20 cellular contexts compared by ENCODE assay signal in the genomic region with DNA sequence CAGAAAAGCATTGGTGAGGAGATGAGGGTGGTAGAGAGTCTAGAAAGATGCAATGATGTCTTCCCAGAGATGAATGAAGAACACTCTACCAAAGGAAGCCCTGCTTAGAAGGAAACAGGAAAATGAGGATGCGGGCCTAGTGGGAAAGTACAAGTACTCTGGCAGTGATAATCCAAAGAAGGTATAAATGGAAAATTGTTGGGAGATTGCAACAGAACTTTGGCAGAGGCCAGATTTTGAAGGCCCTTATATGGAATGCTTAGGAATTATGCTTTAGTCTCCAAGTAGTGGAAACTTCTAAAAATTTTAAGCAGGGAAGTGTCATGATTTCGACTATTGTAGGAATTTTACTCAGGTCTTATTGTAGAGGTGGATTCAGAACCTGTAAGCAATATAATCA. TPM values are rescaled to one million over a fixed set of nuclear protein-coding genes. Genes with fewer than 3 reads are reported as not detected.
DNase-seq lines count a peak whose midpoint lies in the region; ATAC-seq and TF ChIP-seq lines count a peak whose summit lies in the region.
"Had no signal": no experiment of that assay in that cellular context is flagged by ENCODE, and none has a peak within 500 bp of the region (broad histone marks: within the 10 kb centered on the region; RNA-seq: fewer than 3 reads in every experiment).

No MANE protein-coding gene starts in this region.

- ATAC-seq in IMR-90 (ENCODE audit: low read depth): peak; percentile 25; the same call in 1 of the 2 replicates
- ATAC-seq: K562 had no signal

- H2BK20ac ChIP-seq in IMR-90 (ENCODE audit: low read depth, low read length): peak overlapping the region; percentile 49; the same call in 1 of the 2 replicates

- H3K36me3 ChIP-seq in ACC112 (ENCODE audit: insufficient read depth, low read length) (peaks cover 42% of the 10 kb centered on the region), IMR-90 (ENCODE audit: control insufficient read depth, insufficient read depth, low read length) (peaks cover 21% of the 10 kb centered on the region), fibroblast of lung (ENCODE audit: control insufficient read depth, insufficient read depth, low read length) (peaks cover 7% of the 10 kb centered on the region), trophoblast cell (ENCODE audit: control insufficient read depth in 1 of 2, insufficient read depth in 2 of 2, low read length in 2 of 2) (no peaks in the 10 kb centered on the region), hepatocyte (replicated peaks; ENCODE audit: insufficient read depth, low read depth) (no peaks in the 10 kb centered on the region), vagina (no peaks in the 10 kb centered on the region)
- H3K36me3 ChIP-seq: Peyer's patch had no signal

- H3K56ac ChIP-seq in IMR-90 (ENCODE audit: extremely low read depth, insufficient read depth, low read length): peak overlapping the region; percentile 32; the same call in 1 of the 2 replicates

- H3K9me2 ChIP-seq in hepatocyte (replicated peaks; ENCODE audit: insufficient read depth): no peaks in the 10 kb centered on the region

- peaks cover 10% of the 10 kb centered on the region for H3K9me1 ChIP-seq in IMR-90 (ENCODE audit: insufficient read depth, low read length)

- H3K79me2 ChIP-seq in ACC112 (ENCODE audit: control insufficient read depth, insufficient read depth, low read length, unreplicated experiment): peaks cover 87% of the 10 kb centered on the region
- peaks cover 95% of the 10 kb centered on the region for H3K79me2 ChIP-seq in fibroblast of lung (ENCODE audit: control insufficient read depth, insufficient read depth, low read length)
- H3K79me2 ChIP-seq in trophoblast cell (ENCODE audit: control insufficient read depth, insufficient read depth, low read length, poor library complexity): no peaks in the 10 kb centered on the region
- peaks cover 27% of the 10 kb centered on the region for H3K79me2 ChIP-seq in hepatocyte

- H3K4me2 ChIP-seq in IMR-90 (ENCODE audit: low read depth, low read length): peak overlapping the region; percentile 12; the same call in 1 of the 2 replicates
- H3K4me2 ChIP-seq in fibroblast of lung (ENCODE audit: extremely low read depth, insufficient read depth, low read length): no peak overlapping the region
- H3K4me2 ChIP-seq in trophoblast cell (ENCODE audit: low read length): no peak overlapping the region
- H3K4me2 ChIP-seq in hepatocyte: no peak overlapping the region

- H2BK5ac ChIP-seq in IMR-90 (ENCODE audit: low read depth, low read length, poor library complexity, severe bottlenecking): peak overlapping the region; percentile 74
- no peak overlapping the region for H2BK5ac ChIP-seq in trophoblast cell (ENCODE audit: low read depth, low read length, poor library complexity)

- DNase-seq in IMR-90 (no peak), fibroblast of lung (ENCODE audit: low read depth in 2 of 2) (peak; percentile 32 to 53), trophoblast cell (no peak), hepatocyte (ENCODE audit: low spot score) (no peak), vagina (ENCODE audit: extremely low spot score in 2 of 2) (no peak), iPS-NIHi11 (ENCODE audit: low spot score) (no peak)
- DNase-seq in activated CD4-positive, alpha-beta T cell treated with anti-CD3 and anti-CD28 coated beads for 4 hours: no peak
- DNase-seq: CD4-positive, CD25-positive, alpha-beta regulatory T cell; DMS79; MM.1S; NCI-H1048; NCI-H1417 treated with DMSO at 0.1 percent for 48 hours; NCI-H187 treated with DMSO at 0.1 percent for 48 hours; NCI-H2227 treated with DMSO at 0.1 percent for 48 hours; NCI-H510A treated with DMSO at 0.1 percent for 48 hours; NCI-H774; Peyer's patch had no signal

- peak overlapping the region; percentile 33; the same call in 1 of the 2 replicates for H4K5ac ChIP-seq in IMR-90 (ENCODE audit: low read depth, low read length)

- H2BK12ac ChIP-seq in trophoblast cell (ENCODE audit: low read length): no peak overlapping the region

- H3K4ac ChIP-seq in IMR-90 (ENCODE audit: low read depth, low read length): peak overlapping the region; percentile 64
- H3K4ac ChIP-seq in trophoblast cell (ENCODE audit: low read depth, low read length): no peak overlapping the region

- BruUV-seq in IMR-90 (replicated peaks; lab: Mats Ljungman, UMichigan): no TSS peak

- H3K18ac ChIP-seq in IMR-90 (ENCODE audit: low read depth, low read length): peak overlapping the region; percentile 11; the same call in 1 of the 2 replicates
- no peak overlapping the region for H3K18ac ChIP-seq in trophoblast cell (ENCODE audit: low read length)

- H4K91ac ChIP-seq in IMR-90 (ENCODE audit: insufficient read depth, low read depth, low read length) (peak overlapping the region; percentile 31; the same call in 1 of the 2 replicates), trophoblast cell (ENCODE audit: low read depth, low read length) (no peak overlapping the region)

- in situ Hi-C loops in IMR-90 (cut with MboI; ENCODE audit: low sequenced_read_pairs): no loop called here

- H4K20me1 ChIP-seq in IMR-90 (ENCODE audit: insufficient read depth, low read length): peaks cover 11% of the 10 kb centered on the region; the same call in 1 of the 2 replicates
- H4K20me1 ChIP-seq in fibroblast of lung (ENCODE audit: control insufficient read depth, extremely low read depth, insufficient read depth, low read length): no peaks in the 10 kb centered on the region
- no peaks in the 10 kb centered on the region for H4K20me1 ChIP-seq in hepatocyte (ENCODE audit: insufficient read depth, poor library complexity, severe bottlenecking)

- H2BK120ac ChIP-seq in IMR-90 (ENCODE audit: low read depth, low read length) (no peak overlapping the region), trophoblast cell (ENCODE audit: insufficient read depth, low read length, poor library complexity) (no peak overlapping the region)

- H3K9ac ChIP-seq in IMR-90 (ENCODE audit: low read depth, low read length): no peak overlapping the region
- no peak overlapping the region for H3K9ac ChIP-seq in fibroblast of lung (ENCODE audit: insufficient read depth, low read length)
- no peak overlapping the region for H3K9ac ChIP-seq in trophoblast cell (ENCODE audit: low read length)

- peaks cover 12 to 38% of the 10 kb centered on the region in 2 experiments; a peak in 3 of 4 replicates for H3K79me1 ChIP-seq in IMR-90 (ENCODE audit: low read depth in 1 of 2, low read length in 2 of 2)
- no peaks in the 10 kb centered on the region for H3K79me1 ChIP-seq in trophoblast cell (ENCODE audit: low read length)

- POLR2A ChIA-PET in IMR-90 (lab: Charles Lee; ENCODE audit: unreplicated experiment): no interaction called here

- H3K27ac ChIP-seq in ACC112 (ENCODE audit: low read depth, low read length) (no peak overlapping the region), IMR-90 (ENCODE audit: insufficient read depth, low read length) (peak overlapping the region; percentile 44; the same call in 1 of the 2 replicates), fibroblast of lung (ENCODE audit: insufficient read depth, low read length) (no peak overlapping the region), trophoblast cell (ENCODE audit: low read depth, low read length) (no peak overlapping the region), hepatocyte (no peak overlapping the region), vagina (no peak overlapping the region)
- H3K27ac ChIP-seq: Peyer's patch, SJSA1 had no signal

- H4K8ac ChIP-seq in IMR-90 (ENCODE audit: low read depth in 2 of 2, low read length in 2 of 2) (peak overlapping the region; percentile 42 to 68; a peak in 2 of 4 replicates), trophoblast cell (ENCODE audit: low read depth, low read length) (no peak overlapping the region)

- H3K4me1 ChIP-seq in ACC112 (ENCODE audit: control insufficient read depth, insufficient read depth, low read length, unreplicated experiment): peaks cover 49% of the 10 kb centered on the region
- peaks cover 16% of the 10 kb centered on the region for H3K4me1 ChIP-seq in IMR-90 (ENCODE audit: control insufficient read depth, insufficient read depth, low read length)
- peaks cover 14% of the 10 kb centered on the region for H3K4me1 ChIP-seq in fibroblast of lung (ENCODE audit: control insufficient read depth, extremely low read depth, insufficient read depth, low read length)
- H3K4me1 ChIP-seq in trophoblast cell (ENCODE audit: control insufficient read depth in 1 of 2, insufficient read depth in 2 of 2, low read length in 2 of 2): no peaks in the 10 kb centered on the region
- H3K4me1 ChIP-seq in hepatocyte (ENCODE audit: insufficient read depth): no peaks in the 10 kb centered on the region
- H3K4me1 ChIP-seq in vagina: no peaks in the 10 kb centered on the region
- H3K4me1 ChIP-seq: Peyer's patch had no signal

- no peak for TF ChIP-seq RAD21 in IMR-90 (IDR thresholded peaks at IDR 0.05; ENCODE audit: low read length)

- intact Hi-C loops in IMR-90 (cut with micrococcal nuclease) (no loop called here), vagina (cut with DNase I) (no loop called here)

- H2AFZ ChIP-seq in ACC112 (ENCODE audit: low read length, unreplicated experiment) (no peak overlapping the region), IMR-90 (replicated peaks; ENCODE audit: low read length, poor library complexity) (no peak overlapping the region), fibroblast of lung (ENCODE audit: low read length) (no peak overlapping the region), trophoblast cell (ENCODE audit: insufficient read depth, low read length, poor library complexity) (no peak overlapping the region), hepatocyte (no peak overlapping the region)

- no peak overlapping the region for H2AK9ac ChIP-seq in IMR-90 (replicated peaks; ENCODE audit: low read depth, low read length, poor library complexity)

- H2BK15ac ChIP-seq in IMR-90 (ENCODE audit: low read depth, low read length): no peak overlapping the region; the same call in 2 of the 3 replicates

- no peaks in the 10 kb centered on the region for H3K9me3 ChIP-seq in IMR-90 (ENCODE audit: control insufficient read depth, insufficient read depth, low read length)
- H3K9me3 ChIP-seq in fibroblast of lung (ENCODE audit: control insufficient read depth, insufficient read depth, low read depth, low read length): no peaks in the 10 kb centered on the region
- H3K9me3 ChIP-seq in trophoblast cell (ENCODE audit: insufficient read depth, low read depth, low read length): no peaks in the 10 kb centered on the region
- H3K9me3 ChIP-seq in hepatocyte (ENCODE audit: low read depth): no peaks in the 10 kb centered on the region
- no peaks in the 10 kb centered on the region for H3K9me3 ChIP-seq in vagina
- H3K9me3 ChIP-seq: Peyer's patch had no signal

- TF ChIP-seq CTCF in IMR-90 (conservative IDR thresholded peaks at IDR 0.05; ENCODE audit: low read depth, low read length) (no peak), fibroblast of lung (conservative IDR thresholded peaks at IDR 0.05 in 1 of 2, IDR thresholded peaks at IDR 0.05 in 1 of 2; ENCODE audit: low read depth in 1 of 2, low read length in 2 of 2) (no peak), hepatocyte (IDR thresholded peaks at IDR 0.05; ENCODE audit: poor library complexity) (no peak), vagina (IDR thresholded peaks at IDR 0.05) (no peak)

- H2AK5ac ChIP-seq in IMR-90 (ENCODE audit: low read depth, low read length): peak overlapping the region; percentile 86
- no peak overlapping the region for H2AK5ac ChIP-seq in trophoblast cell (ENCODE audit: low read length)

- H3K14ac ChIP-seq in IMR-90 (replicated peaks; ENCODE audit: low read depth, low read length) (peak overlapping the region; percentile 85), trophoblast cell (ENCODE audit: low read length) (no peak overlapping the region)

- CTCF ChIA-PET in IMR-90 (lab: Yijun Ruan, JAX): no interaction called here

- H3K4me3 ChIP-seq in ACC112 (ENCODE audit: low read depth, low read length) (0 out of 2 replicates have a peak overlapping the region, but pooled peaks have one; percentile 9), IMR-90 (ENCODE audit: insufficient read depth, low read depth, low read length) (no peak overlapping the region), fibroblast of lung (replicated peaks in 1 of 4; ENCODE audit: control extremely low read depth in 1 of 4, insufficient read depth in 1 of 4, low read depth in 3 of 4, low read length in 4 of 4) (no peak overlapping the region), trophoblast cell (ENCODE audit: low read depth, low read length) (no peak overlapping the region), hepatocyte (no peak overlapping the region), vagina (no peak overlapping the region)
- H3K4me3 ChIP-seq: K562, Peyer's patch, SJSA1 had no signal

- dilution Hi-C loops in IMR-90 (cut with HindIII; ENCODE audit: low sequenced_read_pairs, unreplicated experiment): no loop called here

- H3K27me3 ChIP-seq in ACC112 (ENCODE audit: insufficient read depth, low read length) (no peaks in the 10 kb centered on the region), IMR-90 (ENCODE audit: control insufficient read depth, insufficient read depth, low read length) (no peaks in the 10 kb centered on the region), fibroblast of lung (ENCODE audit: control insufficient read depth, insufficient read depth, low read length) (no peaks in the 10 kb centered on the region), trophoblast cell (ENCODE audit: insufficient read depth, low read length) (no peaks in the 10 kb centered on the region), hepatocyte (no peaks in the 10 kb centered on the region), vagina (no peaks in the 10 kb centered on the region)
- H3K27me3 ChIP-seq: Peyer's patch, SJSA1 had no signal

- no peak for TF ChIP-seq POLR2A in IMR-90 (IDR thresholded peaks at IDR 0.05; ENCODE audit: low read depth, low read length)
- no peak for TF ChIP-seq POLR2A in vagina (IDR thresholded peaks at IDR 0.05)

- H3K23ac ChIP-seq in IMR-90 (ENCODE audit: low read depth, low read length) (peak overlapping the region; percentile 24; the same call in 1 of the 2 replicates), trophoblast cell (ENCODE audit: low read length) (peak overlapping the region; percentile 81)

- H4K12ac ChIP-seq in trophoblast cell (ENCODE audit: low read depth, low read length): no peak overlapping the region

- 100% methylated on average over 1 of the region's 2 CpGs; no CpG with 5 or more reads in 1 of the 2 experiments for WGBS in IMR-90 (ENCODE audit: extremely low coverage in 2 of 2, insufficient read length in 1 of 2), 2 experiments
- WGBS in trophoblast cell (ENCODE audit: extremely low coverage, insufficient coverage, insufficient read length): no CpG with 5 or more reads among the region's 2 CpGs
- 92% methylated on average over 2 of the region's 2 CpGs for WGBS in hepatocyte (ENCODE audit: low lambda C conversion rate, missing lambda C conversion rate)

RNA-seq across cellular contexts. Expression of a gene that starts 11.0 kb away (rescaled TPM):
- total RNA-seq in IMR-90 (2012; rRNA removed) (126 and 143 TPM in 2 replicates), fibroblast of lung (30.8 and 56.6 TPM in 2 replicates), hepatocyte (13.8 TPM in 2 replicates), vagina (5.4 TPM)
- polyA plus RNA-seq in IMR-90 (2012; rRNA removed) (47.7 and 49.0 TPM in 2 replicates), fibroblast of lung (48.7 and 51.1 TPM in 2 replicates), hepatocyte (7.6 and 11.3 TPM in 2 replicates)
- polyA plus RNA-seq in IMR-90 (2012; cell fraction: cytosol; rRNA removed): 24.2 and 47.1 TPM in 2 replicates
- 18.5 and 55.6 TPM in 2 replicates for polyA plus RNA-seq in IMR-90 (2012; cell fraction: nucleus; rRNA removed; ENCODE audit: low replicate concordance)
- polyA plus RNA-seq in fibroblast of lung (2012): 43.3 and 47.2 TPM in 2 replicates
- polyA minus RNA-seq in fibroblast of lung (ENCODE audit: low replicate concordance): 27.0 and 29.8 TPM in 2 replicates
- polyA plus RNA-seq in trophoblast cell (2013): 1.1 and 1.3 TPM in 2 replicates
- total RNA-seq: CD4-positive, CD25-positive, alpha-beta regulatory T cell; K562 had no signal
- polyA plus RNA-seq: CD4-positive, CD25-positive, alpha-beta regulatory T cell; K562 had no signal

Comparison
In these comparisons a context has a peak if more than half of its experiments do, and no peak if none do; other contexts are left out.
1. DNase-seq: peak in fibroblast of lung (2 of 2); none in IMR-90 (single experiment), trophoblast cell (0 of 2), activated CD4-positive, alpha-beta T cell treated with anti-CD3 and anti-CD28 coated beads for 4 hours (0 of 2), hepatocyte (single experiment), vagina (0 of 2) and iPS-NIHi11 (single experiment).